In the genomic region with DNA sequence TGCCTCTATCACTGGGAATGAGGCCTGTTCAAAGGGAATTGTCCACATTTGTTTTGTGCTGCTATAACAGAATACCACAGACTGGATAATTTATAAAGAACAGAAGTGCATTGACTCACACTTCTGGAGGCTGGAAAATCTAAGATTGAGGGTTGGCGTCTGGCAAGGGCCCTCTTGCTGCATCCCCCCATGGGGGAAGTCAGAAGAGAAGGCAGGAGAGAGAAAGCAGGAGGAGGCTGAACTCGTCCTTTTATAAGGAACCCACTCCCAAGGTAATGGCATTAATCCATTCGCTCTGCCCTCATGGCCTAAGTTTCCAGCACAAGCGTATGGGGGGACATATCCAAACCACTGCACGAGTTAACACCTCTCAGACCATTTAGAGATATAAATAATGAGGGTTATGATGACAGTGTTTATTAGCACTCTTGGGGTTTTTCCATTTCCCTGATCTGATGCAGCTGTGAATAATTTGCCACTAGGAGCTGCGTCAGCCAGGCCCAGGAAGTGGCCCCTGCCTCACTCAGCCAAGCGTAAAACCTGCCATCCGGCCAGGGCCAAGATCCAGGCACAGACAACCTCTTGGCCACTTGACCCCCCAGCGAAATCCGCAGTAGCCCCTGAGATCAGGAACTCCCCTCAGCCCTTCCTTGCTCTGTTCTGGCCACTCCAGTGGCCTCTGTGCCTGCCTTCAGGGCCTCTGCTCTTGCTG, we compare ENCODE assay signal across 12 cellular contexts. TPM values are rescaled to one million over a fixed set of nuclear protein-coding genes. Genes with fewer than 3 reads are reported as not detected.
DNase-seq lines count a peak whose midpoint lies in the region; ATAC-seq and TF ChIP-seq lines count a peak whose summit lies in the region.
"Had no signal": no experiment of that assay in that cellular context is flagged by ENCODE, and none has a peak within 500 bp of the region (broad histone marks: within the 10 kb centered on the region; RNA-seq: fewer than 3 reads in every experiment).

No MANE protein-coding gene starts in this region.

- no peak overlapping the region for H3K27ac Mint-ChIP-seq in activated naive CD8-positive, alpha-beta T cell treated with anti-CD3 and anti-CD28 coated beads for 36 hours
- H3K27ac Mint-ChIP-seq: activated naive CD8-positive, alpha-beta T cell had no signal

- no peaks in the 10 kb centered on the region for H3K9me3 Mint-ChIP-seq in activated naive CD8-positive, alpha-beta T cell treated with anti-CD3 and anti-CD28 coated beads for 36 hours

- intact Hi-C loops in A673 (cut with micrococcal nuclease; ENCODE audit: unreplicated experiment), result no loop called here

- peak; percentile 40 for ATAC-seq in GM18517 (IDR thresholded peaks at IDR 0.05; ENCODE audit: unreplicated experiment)

- CTCF ChIA-PET in A673 (lab: Charles Lee), result no interaction called here

- H3K36me3 ChIP-seq in A673 (ENCODE audit: insufficient read depth, low read length, poor library complexity, severe bottlenecking), result no peaks in the 10 kb centered on the region
- H3K36me3 ChIP-seq in Peyer's patch, result no peaks in the 10 kb centered on the region

- DNase-seq in A673 (ENCODE audit: low spot score) (peak; percentile 66), Peyer's patch (peak in 2 of 3 donors; percentile 69 to 80), fibroblast of mammary gland (ENCODE audit: low read depth) (peak; percentile 53), epidermal melanocyte (ENCODE audit: insufficient read length, low spot score) (no peak), ecto neural progenitor cell (ENCODE audit: low spot score) (no peak)
- no peak for DNase-seq in activated naive CD8-positive, alpha-beta T cell treated with anti-CD3 and anti-CD28 coated beads for 36 hours
- no peak for DNase-seq in stimulated activated CD4-positive, alpha-beta T cell treated with anti-CD3 and anti-CD28 coated beads, Interleukin-2, amount 100 ng/mL, for 24 hours
- DNase-seq: C1 segment of cervical spinal cord, NCI-H524 treated with DMSO at 0.1 percent for 48 hours had no signal

- peaks cover 30% of the 10 kb centered on the region for H3K4me1 ChIP-seq in A673 (ENCODE audit: insufficient read depth, low read length, poor library complexity, severe bottlenecking)
- peaks cover 5 to 31% (median 16%) of the 10 kb centered on the region in 4 donors for H3K4me1 ChIP-seq in Peyer's patch

- H3K36me3 Mint-ChIP-seq in activated naive CD8-positive, alpha-beta T cell treated with anti-CD3 and anti-CD28 coated beads for 36 hours, result no peaks in the 10 kb centered on the region
- H3K36me3 Mint-ChIP-seq: activated naive CD8-positive, alpha-beta T cell had no signal

- H3K4me3 Mint-ChIP-seq in activated naive CD8-positive, alpha-beta T cell treated with anti-CD3 and anti-CD28 coated beads for 36 hours, result no peak overlapping the region
- H3K4me3 Mint-ChIP-seq: activated naive CD8-positive, alpha-beta T cell had no signal

- no peaks in the 10 kb centered on the region for H3K27me3 ChIP-seq in A673 (replicated peaks; ENCODE audit: insufficient read depth, low read depth, low read length, poor library complexity)
- H3K27me3 ChIP-seq in Peyer's patch, result no peaks in the 10 kb centered on the region

- peaks cover 16% of the 10 kb centered on the region for H3K4me1 Mint-ChIP-seq in activated naive CD8-positive, alpha-beta T cell treated with anti-CD3 and anti-CD28 coated beads for 36 hours

- TF ChIP-seq CTCF in A673 (conservative IDR thresholded peaks at IDR 0.05; ENCODE audit: low read depth, low read length) (no peak), Peyer's patch (IDR thresholded peaks at IDR 0.05) (no peak), fibroblast of mammary gland (conservative IDR thresholded peaks at IDR 0.05; ENCODE audit: control insufficient read depth, insufficient read depth, low read depth, low read length) (no peak)

- POLR2A ChIA-PET in A673 (lab: Charles Lee; ENCODE audit: low non-redundant PET), result interaction anchor here (0.6 kb wide), 2 partner anchors 9 to 445 kb away, joined by 3 to 9 read pairs; a partner anchor contains a TSS

- H3K27ac ChIP-seq in A673 (ENCODE audit: low read depth, low read length, poor library complexity, severe bottlenecking), result peak overlapping the region; percentile 79
- H3K27ac ChIP-seq in Peyer's patch, result peak overlapping the region; percentile 14 to 69 (median 64)
- H3K27ac ChIP-seq: KMS-11 had no signal

- no peaks in the 10 kb centered on the region for H3K9me3 ChIP-seq in A673 (ENCODE audit: low read depth, low read length, poor library complexity, severe bottlenecking)
- H3K9me3 ChIP-seq in Peyer's patch, result no peaks in the 10 kb centered on the region

- no peak overlapping the region for H3K4me3 ChIP-seq in A673 (ENCODE audit: low read depth, low read length, poor library complexity, severe bottlenecking)
- H3K4me3 ChIP-seq in Peyer's patch, result no peak overlapping the region
- no peak overlapping the region for H3K4me3 ChIP-seq in fibroblast of mammary gland (ENCODE audit: control insufficient read depth, low read depth, low read length)

- no TSS peak for BruUV-seq in A673 (replicated peaks; lab: Mats Ljungman, UMichigan)

- TF ChIP-seq POLR2A in Peyer's patch (IDR thresholded peaks at IDR 0.05), result no peak

- H3K27me3 Mint-ChIP-seq in activated naive CD8-positive, alpha-beta T cell treated with anti-CD3 and anti-CD28 coated beads for 36 hours, result no peaks in the 10 kb centered on the region
- H3K27me3 Mint-ChIP-seq: activated naive CD8-positive, alpha-beta T cell had no signal

RNA-seq across cellular contexts. Expression of a gene that starts 14.2 kb away (rescaled TPM):
- total RNA-seq in A673 (2021) (44.5 and 48.8 TPM in 2 replicates), Peyer's patch (10 to 100 TPM in 3 of 4 donors, 1 to 10 TPM in 1; 6.7 to 42.9 (median 28.5) TPM)
- 10 to 100 TPM; 55.0 to 56.9 TPM for total RNA-seq in activated naive CD8-positive, alpha-beta T cell treated with anti-CD3 and anti-CD28 coated beads for 36 hours

Comparison
In these comparisons a context has a peak if more than half of its experiments do, and no peak if none do; other contexts are left out.
1. DNase-seq: peak in A673 (single experiment), Peyer's patch (2 of 3) and fibroblast of mammary gland (single experiment); none in epidermal melanocyte (single experiment), activated naive CD8-positive, alpha-beta T cell treated with anti-CD3 and anti-CD28 coated beads for 36 hours (single experiment), stimulated activated CD4-positive, alpha-beta T cell treated with anti-CD3 and anti-CD28 coated beads, Interleukin-2, amount 100 ng/mL, for 24 hours (0 of 2) and ecto neural progenitor cell (single experiment).